7 cellular contexts compared by ENCODE assay signal in the genomic region with DNA sequence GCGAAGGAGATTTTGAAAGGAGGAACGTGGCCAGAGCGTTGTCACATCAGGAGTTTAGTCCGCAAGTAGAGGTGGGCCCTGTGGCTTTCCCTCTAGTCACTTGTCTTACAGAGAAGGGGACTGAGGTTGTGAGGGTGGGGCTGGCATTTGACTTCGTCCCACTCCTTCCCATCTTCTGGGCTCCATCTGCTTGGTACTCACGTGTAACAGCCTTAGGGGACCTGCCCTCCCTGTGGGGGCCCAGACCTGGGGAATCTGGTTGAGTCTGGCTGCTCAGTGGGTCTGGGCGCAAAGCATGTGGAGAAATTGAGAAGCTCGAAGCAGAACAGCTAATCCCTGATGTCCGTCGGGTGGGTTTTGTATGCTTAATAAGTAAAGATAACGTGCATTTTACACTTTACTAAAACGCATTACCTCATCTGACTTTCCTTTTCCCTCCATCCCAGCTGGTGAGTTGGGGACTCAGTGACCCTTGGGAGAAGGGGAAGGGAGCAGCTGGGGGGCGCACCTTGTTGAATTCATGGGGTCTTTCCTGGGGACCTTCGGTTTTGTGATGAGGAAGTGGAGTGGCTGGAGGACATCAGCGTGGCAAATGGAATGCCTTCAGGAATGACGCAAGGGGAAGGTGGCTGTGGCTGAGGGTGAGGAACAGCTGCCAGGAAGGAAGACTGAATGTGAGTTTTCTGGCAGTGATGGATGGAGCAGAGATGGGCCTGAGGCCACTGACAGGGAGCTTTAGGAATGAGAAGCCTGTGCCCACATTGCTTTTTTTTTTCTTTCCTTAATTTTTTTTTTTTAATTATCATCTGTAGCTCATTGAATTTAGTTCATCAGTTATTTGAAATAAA. TPM values are rescaled to one million over a fixed set of nuclear protein-coding genes. Genes with fewer than 3 reads are reported as not detected.
DNase-seq lines count a peak whose midpoint lies in the region; ATAC-seq, FAIRE-seq and TF ChIP-seq lines count a peak whose summit lies in the region.

No MANE protein-coding gene starts in this region.

- peak overlapping the region; percentile 81 for H2AFZ ChIP-seq in IMR-90 (replicated peaks; ENCODE audit: low read length, poor library complexity)

- peak overlapping the region; percentile 94 for H2AK9ac ChIP-seq in IMR-90 (replicated peaks; ENCODE audit: low read depth, low read length, poor library complexity)

- peak overlapping the region; percentile 99 for H3K23ac ChIP-seq in IMR-90 (ENCODE audit: low read depth, low read length)

- H3K36me3 ChIP-seq in IMR-90 (ENCODE audit: control insufficient read depth, insufficient read depth, low read length): no peaks in the 10 kb centered on the region
- no peaks in the 10 kb centered on the region for H3K36me3 ChIP-seq in left lung

- H3K4me1 ChIP-seq in IMR-90 (ENCODE audit: control insufficient read depth, insufficient read depth, low read length) (peaks cover 45% of the 10 kb centered on the region), left lung (peaks cover 11 to 37% of the 10 kb centered on the region in 2 donors)

- TF ChIP-seq CTCF in IMR-90 (conservative IDR thresholded peaks at IDR 0.05; ENCODE audit: low read depth, low read length): no peak
- TF ChIP-seq CTCF in left lung (IDR thresholded peaks at IDR 0.05): no peak

- WGBS in IMR-90 (ENCODE audit: extremely low coverage in 2 of 2, insufficient read length in 1 of 2), 2 experiments: 27% methylated on average over 3 of the region's 16 CpGs; no CpG with 5 or more reads in 1 of the 2 experiments

- BruUV-seq in IMR-90 (replicated peaks; lab: Mats Ljungman, UMichigan): no TSS peak

- H3K79me1 ChIP-seq in IMR-90 (ENCODE audit: low read depth in 1 of 2, low read length in 2 of 2): peaks cover 53 to 84% of the 10 kb centered on the region in 2 experiments

- H3K9ac ChIP-seq in IMR-90 (ENCODE audit: low read depth, low read length): no peak overlapping the region; the same call in 1 of the 2 replicates

- in situ Hi-C loops in IMR-90 (cut with MboI; ENCODE audit: low sequenced_read_pairs): no loop called here

- ATAC-seq in IMR-90 (ENCODE audit: low read depth) (peak; percentile 54), left lung (peak; percentile 58), HG02763 (IDR thresholded peaks at IDR 0.05; ENCODE audit: unreplicated experiment) (no peak)

- DNase-seq in IMR-90 (peak; percentile 77), cerebellum (ENCODE audit: low spot score) (peak; percentile 64), left lung (no peak), urothelium cell line (ENCODE audit: low spot score) (peak; percentile 59), NCI-H2171 (lab: John Stamatoyannopoulos, UW) (no peak), AML-193 (lab: John Stamatoyannopoulos, UW) (no peak)

- peak overlapping the region; percentile 96 for H4K91ac ChIP-seq in IMR-90 (ENCODE audit: insufficient read depth, low read depth, low read length)

- H3K9me3 ChIP-seq in IMR-90 (ENCODE audit: control insufficient read depth, insufficient read depth, low read length): no peaks in the 10 kb centered on the region
- H3K9me3 ChIP-seq in left lung: no peaks in the 10 kb centered on the region

- peak overlapping the region; percentile 99 for H3K4ac ChIP-seq in IMR-90 (ENCODE audit: low read depth, low read length)

- intact Hi-C loops in IMR-90 (cut with micrococcal nuclease): no loop called here
- intact Hi-C loops in left lung (cut with DNase I): no loop called here

- peak overlapping the region; percentile 77 for H3K18ac ChIP-seq in IMR-90 (ENCODE audit: low read depth, low read length)

- peak overlapping the region; percentile 95; the same call in 2 of the 3 replicates for H2BK15ac ChIP-seq in IMR-90 (ENCODE audit: low read depth, low read length)

- peak overlapping the region; percentile 97 for H2BK20ac ChIP-seq in IMR-90 (ENCODE audit: low read depth, low read length)

- CTCF ChIA-PET in IMR-90 (lab: Yijun Ruan, JAX): interaction anchor here (0.7 to 1.4 kb wide), 2 partner anchors 30 to 37 kb away, joined by 3 read pairs; no protein-coding TSS in a partner anchor

- H4K8ac ChIP-seq in IMR-90 (ENCODE audit: low read depth in 2 of 2, low read length in 2 of 2): peak overlapping the region; percentile 46 to 97

- no peak for TF ChIP-seq RAD21 in IMR-90 (IDR thresholded peaks at IDR 0.05; ENCODE audit: low read length)

- FAIRE-seq in urothelium cell line (lab: Jason Lieb, UNC): no peak

- H2AK5ac ChIP-seq in IMR-90 (ENCODE audit: low read depth, low read length): peak overlapping the region; percentile 100

- dilution Hi-C loops in IMR-90 (cut with HindIII; ENCODE audit: low sequenced_read_pairs, unreplicated experiment): no loop called here

- peak overlapping the region; percentile 98 for H2BK120ac ChIP-seq in IMR-90 (ENCODE audit: low read depth, low read length)

- peak overlapping the region; percentile 82 for H4K5ac ChIP-seq in IMR-90 (ENCODE audit: low read depth, low read length)

- H3K14ac ChIP-seq in IMR-90 (replicated peaks; ENCODE audit: low read depth, low read length): peak overlapping the region; percentile 88

- H3K27ac ChIP-seq in IMR-90 (ENCODE audit: insufficient read depth, low read length) (peak overlapping the region; percentile 68), left lung (peak overlapping the region in 1 of 2 donors; percentile 57)

- H2BK5ac ChIP-seq in IMR-90 (ENCODE audit: low read depth, low read length, poor library complexity, severe bottlenecking): peak overlapping the region; percentile 98

- 0 out of 2 replicates have a peak, but pooled peaks cover 13% of the 10 kb centered on the region for H4K20me1 ChIP-seq in IMR-90 (ENCODE audit: insufficient read depth, low read length)

- peaks cover 51% of the 10 kb centered on the region for H3K9me1 ChIP-seq in IMR-90 (ENCODE audit: insufficient read depth, low read length)

- POLR2A ChIA-PET in IMR-90 (lab: Charles Lee; ENCODE audit: unreplicated experiment): no interaction called here

- peak overlapping the region; percentile 51; the same call in 1 of the 2 replicates for H3K56ac ChIP-seq in IMR-90 (ENCODE audit: extremely low read depth, insufficient read depth, low read length)

- no peak for TF ChIP-seq POLR2A in IMR-90 (IDR thresholded peaks at IDR 0.05; ENCODE audit: low read depth, low read length)

- H3K4me2 ChIP-seq in IMR-90 (ENCODE audit: low read depth, low read length): peak overlapping the region; percentile 73

- H3K4me3 ChIP-seq in IMR-90 (ENCODE audit: insufficient read depth, low read depth, low read length) (no peak overlapping the region), left lung (no peak overlapping the region)

- H3K27me3 ChIP-seq in IMR-90 (ENCODE audit: control insufficient read depth, insufficient read depth, low read length) (no peaks in the 10 kb centered on the region), left lung (no peaks in the 10 kb centered on the region)

TF ChIP-seq in IMR-90, 13 proteins besides CTCF, POLR2A, EP300 and RAD21:
- TF ChIP-seq MAFK (IDR thresholded peaks at IDR 0.05; ENCODE audit: low read depth, low read length): no peak
- TF ChIP-seq MAZ (IDR thresholded peaks at IDR 0.05; ENCODE audit: borderline replicate concordance, low read depth, low read length): peak; percentile 27; the same call in 1 of the 2 replicates
- TF ChIP-seq BHLHE40 (IDR thresholded peaks at IDR 0.05; ENCODE audit: low read depth, low read length): no peak
- TF ChIP-seq CHD1 (IDR thresholded peaks at IDR 0.05; ENCODE audit: low read depth, low read length): no peak
- TF ChIP-seq, protein P1, sequence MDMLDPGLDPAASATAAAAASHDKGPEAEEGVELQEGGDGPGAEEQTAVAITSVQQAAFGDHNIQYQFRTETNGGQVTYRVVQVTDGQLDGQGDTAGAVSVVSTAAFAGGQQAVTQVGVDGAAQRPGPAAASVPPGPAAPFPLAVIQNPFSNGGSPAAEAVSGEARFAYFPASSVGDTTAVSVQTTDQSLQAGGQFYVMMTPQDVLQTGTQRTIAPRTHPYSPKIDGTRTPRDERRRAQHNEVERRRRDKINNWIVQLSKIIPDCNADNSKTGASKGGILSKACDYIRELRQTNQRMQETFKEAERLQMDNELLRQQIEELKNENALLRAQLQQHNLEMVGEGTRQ (IDR thresholded peaks at IDR 0.05; ENCODE audit: low read depth, low read length): no peak
- peak; percentile 90 for TF ChIP-seq CEBPB (IDR thresholded peaks at IDR 0.05; ENCODE audit: low read depth, low read length)

RNA-seq across cellular contexts. Expression of a gene that starts 44.8 kb away (rescaled TPM):
- total RNA-seq in IMR-90 (2012; rRNA removed) (19.7 and 26.9 TPM in 2 replicates), cerebellum (61.2 TPM), left lung (10 to 100 TPM; 21.1 to 27.3 TPM)
- polyA plus RNA-seq in IMR-90 (2012; rRNA removed): 25.0 and 28.1 TPM in 2 replicates
- 10.0 and 11.4 TPM in 2 replicates for polyA plus RNA-seq in IMR-90 (2012; cell fraction: cytosol; rRNA removed)
- polyA plus RNA-seq in IMR-90 (2012; cell fraction: nucleus; rRNA removed; ENCODE audit: low replicate concordance): 23.8 and 56.1 TPM in 2 replicates

Comparison
In these comparisons a context has a peak if more than half of its experiments do, and no peak if none do; other contexts are left out.
1. DNase-seq: peak in IMR-90 (single experiment), cerebellum (single experiment) and urothelium cell line (single experiment); none in left lung (0 of 2), NCI-H2171 (single experiment) and AML-193 (0 of 2).